In genomic region chr17:67270411-67270810, GRCh38 we compare ENCODE assay signal across 24 cellular contexts.
"Had no signal": no experiment of that assay in that cellular context is flagged by ENCODE, and none has a peak within 500 bp of the region (broad histone marks: within the 10 kb centered on the region; RNA-seq: fewer than 3 reads in every experiment).

No MANE protein-coding gene starts in this region.

- ATAC-seq: activated CD8-positive, alpha-beta T cell treated with anti-CD3 and anti-CD28 coated beads, Interleukin-2, amount 10 ng/mL, durations not matched to agents 7 days and 5 days; esophagus mucosa; left lung; naive thymus-derived CD4-positive, alpha-beta T cell had no signal

- DNase-seq: activated CD4-positive, alpha-beta T cell treated with anti-CD3 and anti-CD28 coated beads for 1 hour; activated CD4-positive, alpha-beta T cell treated with anti-CD3 and anti-CD28 coated beads, Interleukin-2, amount 50 U/mL, for 1 hour; activated CD8-positive, alpha-beta T cell treated with anti-CD3 and anti-CD28 coated beads, Interleukin-2, amount 10 ng/mL, durations not matched to agents 7 days and 5 days; activated gamma-delta T cell; activated naive CD4-positive, alpha-beta T cell treated with anti-CD3 and anti-CD28 coated beads, Interleukin-2, amount 50 U/mL, for 16 hours; aorta; dermis blood vessel endothelial cell; effector memory CD4-positive, alpha-beta T cell; foreskin melanocyte; glutamatergic neuron; immature natural killer cell; kidney glomerular epithelial cell; left lung; naive thymus-derived CD4-positive, alpha-beta T cell; occipital lobe; posterior cingulate gyrus; sigmoid colon; stimulated activated CD4-positive, alpha-beta T cell treated with anti-CD3 and anti-CD28 coated beads, Interleukin-15, amount 100 ng/mL, for 24 hours; stimulated activated CD4-positive, alpha-beta T cell treated with anti-CD3 and anti-CD28 coated beads, Interleukin-2, amount 100 ng/mL, for 48 hours; stimulated activated naive CD4-positive, alpha-beta T cell; testis; trophoblast cell; uterus had no signal
